Comparison of ENCODE assay signal across 17 cellular contexts in the genomic region with DNA sequence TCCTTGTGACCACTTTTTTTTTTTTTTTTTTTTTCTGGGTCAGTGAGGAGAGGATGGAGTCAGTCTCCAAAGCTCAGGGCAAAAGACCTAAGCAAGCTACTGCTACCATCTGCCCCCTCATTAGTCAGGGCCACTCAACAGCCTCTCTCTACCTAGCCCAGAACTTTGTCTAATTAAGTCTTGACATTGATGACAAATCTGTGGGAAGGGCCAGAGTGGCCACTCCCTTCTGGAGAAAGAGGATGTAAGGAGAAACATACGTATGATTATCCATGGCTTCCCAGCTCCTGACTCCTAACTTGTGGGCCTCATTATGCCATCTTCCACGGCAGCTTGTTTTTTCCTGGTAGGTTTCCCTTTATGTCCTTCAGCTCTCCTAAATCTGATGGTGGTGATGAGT. TPM values are rescaled to one million over a fixed set of nuclear protein-coding genes. Genes with fewer than 3 reads are reported as not detected.
"Had no signal": no experiment of that assay in that cellular context is flagged by ENCODE, and none has a peak within 500 bp of the region (broad histone marks: within the 10 kb centered on the region; RNA-seq: fewer than 3 reads in every experiment).

No MANE protein-coding gene starts in this region.

- H3K27ac Mint-ChIP-seq: activated CD4-positive, alpha-beta memory T cell treated with anti-CD3 and anti-CD28 coated beads for 36 hours; activated naive CD8-positive, alpha-beta T cell treated with anti-CD3 and anti-CD28 coated beads, Interleukin-2, amount 10 ng/mL, durations not matched to agents 7 days and 5 days; activated T-cell treated with anti-CD3 and anti-CD28 coated beads, Interleukin-2, amount 50 U/mL, for 72 hours; naive thymus-derived CD8-positive, alpha-beta T cell; progenitor cell of endocrine pancreas had no signal

- H2AFZ ChIP-seq: hepatocyte had no signal

- H3K4me2 ChIP-seq: hepatocyte had no signal

- H3K9me3 Mint-ChIP-seq: activated CD4-positive, alpha-beta memory T cell treated with anti-CD3 and anti-CD28 coated beads for 36 hours; activated naive CD8-positive, alpha-beta T cell treated with anti-CD3 and anti-CD28 coated beads, Interleukin-2, amount 10 ng/mL, durations not matched to agents 7 days and 5 days; activated T-cell treated with anti-CD3 and anti-CD28 coated beads, Interleukin-2, amount 50 U/mL, for 72 hours; naive thymus-derived CD8-positive, alpha-beta T cell had no signal

- H3K36me3 Mint-ChIP-seq: activated naive CD8-positive, alpha-beta T cell treated with anti-CD3 and anti-CD28 coated beads, Interleukin-2, amount 10 ng/mL, durations not matched to agents 7 days and 5 days had no signal

- H3K27ac ChIP-seq: hepatocyte, suprapubic skin, upper lobe of right lung had no signal

- H3K4me3 ChIP-seq: hepatocyte, suprapubic skin, upper lobe of right lung had no signal

- ATAC-seq: activated T-cell treated with anti-CD3 and anti-CD28 coated beads, Interleukin-2, amount 50 U/mL, for 72 hours; naive thymus-derived CD8-positive, alpha-beta T cell; right cardiac atrium; upper lobe of right lung had no signal

- H3K27me3 Mint-ChIP-seq: activated CD4-positive, alpha-beta memory T cell treated with anti-CD3 and anti-CD28 coated beads for 36 hours; progenitor cell of endocrine pancreas had no signal

- H3K4me1 ChIP-seq: suprapubic skin, upper lobe of right lung had no signal

- H3K9me3 ChIP-seq: suprapubic skin, upper lobe of right lung had no signal

- H3K4me3 Mint-ChIP-seq: activated CD4-positive, alpha-beta memory T cell treated with anti-CD3 and anti-CD28 coated beads for 36 hours; activated naive CD8-positive, alpha-beta T cell treated with anti-CD3 and anti-CD28 coated beads, Interleukin-2, amount 10 ng/mL, durations not matched to agents 7 days and 5 days; activated T-cell treated with anti-CD3 and anti-CD28 coated beads, Interleukin-2, amount 50 U/mL, for 72 hours; naive thymus-derived CD8-positive, alpha-beta T cell had no signal

- H3K79me2 ChIP-seq: hepatocyte had no signal

- H3K27me3 ChIP-seq: hepatocyte, upper lobe of right lung had no signal

- DNase-seq: activated CD4-positive, alpha-beta memory T cell treated with anti-CD3 and anti-CD28 coated beads for 36 hours; activated gamma-delta T cell treated with Interleukin-2 at 50 U/mL for 16 hours; activated naive CD8-positive, alpha-beta T cell treated with anti-CD3 and anti-CD28 coated beads, Interleukin-2, amount 10 ng/mL, durations not matched to agents 7 days and 5 days; activated T-cell treated with anti-CD3 and anti-CD28 coated beads, Interleukin-2, amount 50 U/mL, for 72 hours; aorta; naive thymus-derived CD8-positive, alpha-beta T cell; nucleus accumbens; right cardiac atrium; stimulated activated CD4-positive, alpha-beta T cell treated with anti-CD3 and anti-CD28 coated beads, Interleukin-2, amount 100 ng/mL, for 24 hours; stimulated activated naive CD4-positive, alpha-beta T cell treated with Interleukin-2 at 50 U/mL for 16 hours; T-helper 9 cell; upper lobe of right lung had no signal

RNA-seq across cellular contexts. Expression of a gene that starts 37.9 kb away (rescaled TPM):
- total RNA-seq: lower leg skin, mononuclear cell, suprapubic skin, upper lobe of right lung had no signal
